In genomic region chr6:1230689-1231605, GRCh38 we compare ENCODE assay signal across 1 cellular context.
A peak's percentile ranks its signal among the peaks of the same experiment; 100 is the strongest.
TF ChIP-seq lines count a peak whose summit lies in the region.

No MANE protein-coding gene starts in this region.

TF ChIP-seq in HepG2, 621 proteins besides CTCF, POLR2A, EP300 and RAD21 (continued from another document and continues in another):
- peak in 1 of 2 experiments; percentile 65; a peak in 2 of 4 replicates for TF ChIP-seq HMGXB4 (CRISPR knock-in tag; IDR thresholded peaks at IDR 0.05; ENCODE audit: borderline replicate concordance in 1 of 2, low read depth in 1 of 2)
- TF ChIP-seq, protein P1, sequence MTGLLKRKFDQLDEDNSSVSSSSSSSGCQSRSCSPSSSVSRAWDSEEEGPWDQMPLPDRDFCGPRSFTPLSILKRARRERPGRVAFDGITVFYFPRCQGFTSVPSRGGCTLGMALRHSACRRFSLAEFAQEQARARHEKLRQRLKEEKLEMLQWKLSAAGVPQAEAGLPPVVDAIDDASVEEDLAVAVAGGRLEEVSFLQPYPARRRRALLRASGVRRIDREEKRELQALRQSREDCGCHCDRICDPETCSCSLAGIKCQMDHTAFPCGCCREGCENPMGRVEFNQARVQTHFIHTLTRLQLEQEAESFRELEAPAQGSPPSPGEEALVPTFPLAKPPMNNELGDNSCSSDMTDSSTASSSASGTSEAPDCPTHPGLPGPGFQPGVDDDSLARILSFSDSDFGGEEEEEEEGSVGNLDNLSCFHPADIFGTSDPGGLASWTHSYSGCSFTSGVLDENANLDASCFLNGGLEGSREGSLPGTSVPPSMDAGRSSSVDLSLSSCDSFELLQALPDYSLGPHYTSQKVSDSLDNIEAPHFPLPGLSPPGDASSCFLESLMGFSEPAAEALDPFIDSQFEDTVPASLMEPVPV (CRISPR knock-in tag; IDR thresholded peaks at IDR 0.05): peak; percentile 67; the same call in 1 of the 2 replicates
- TF ChIP-seq ZNF614 (CRISPR knock-in tag; IDR thresholded peaks at IDR 0.05; ENCODE audit: borderline replicate concordance): peak; percentile 73; the same call in 1 of the 2 replicates
- peak; percentile 97 to 100 for TF ChIP-seq ATF4 (CRISPR knock-in tag; IDR thresholded peaks at IDR 0.05)
- TF ChIP-seq MIXL1 (CRISPR knock-in tag; IDR thresholded peaks at IDR 0.05): peak; percentile 60
- TF ChIP-seq, protein P2, sequence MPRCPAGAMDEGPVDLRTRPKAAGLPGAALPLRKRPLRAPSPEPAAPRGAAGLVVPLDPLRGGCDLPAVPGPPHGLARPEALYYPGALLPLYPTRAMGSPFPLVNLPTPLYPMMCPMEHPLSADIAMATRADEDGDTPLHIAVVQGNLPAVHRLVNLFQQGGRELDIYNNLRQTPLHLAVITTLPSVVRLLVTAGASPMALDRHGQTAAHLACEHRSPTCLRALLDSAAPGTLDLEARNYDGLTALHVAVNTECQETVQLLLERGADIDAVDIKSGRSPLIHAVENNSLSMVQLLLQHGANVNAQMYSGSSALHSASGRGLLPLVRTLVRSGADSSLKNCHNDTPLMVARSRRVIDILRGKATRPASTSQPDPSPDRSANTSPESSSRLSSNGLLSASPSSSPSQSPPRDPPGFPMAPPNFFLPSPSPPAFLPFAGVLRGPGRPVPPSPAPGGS (CRISPR knock-in tag; IDR thresholded peaks at IDR 0.05): peak; percentile 48; the same call in 1 of the 2 replicates
- peak; percentile 80 for TF ChIP-seq DPF2 (CRISPR knock-in tag; IDR thresholded peaks at IDR 0.05; ENCODE audit: borderline replicate concordance, low read depth)
- no peak for TF ChIP-seq REXO4 (CRISPR knock-in tag; IDR thresholded peaks at IDR 0.05; ENCODE audit: borderline replicate concordance)
- TF ChIP-seq TFDP2 (CRISPR knock-in tag; IDR thresholded peaks at IDR 0.05): peak; percentile 49; the same call in 1 of the 2 replicates
- TF ChIP-seq SNAI1 (CRISPR knock-in tag; IDR thresholded peaks at IDR 0.05; ENCODE audit: borderline replicate concordance): peak; percentile 85; the same call in 1 of the 2 replicates
- TF ChIP-seq, protein P3, sequence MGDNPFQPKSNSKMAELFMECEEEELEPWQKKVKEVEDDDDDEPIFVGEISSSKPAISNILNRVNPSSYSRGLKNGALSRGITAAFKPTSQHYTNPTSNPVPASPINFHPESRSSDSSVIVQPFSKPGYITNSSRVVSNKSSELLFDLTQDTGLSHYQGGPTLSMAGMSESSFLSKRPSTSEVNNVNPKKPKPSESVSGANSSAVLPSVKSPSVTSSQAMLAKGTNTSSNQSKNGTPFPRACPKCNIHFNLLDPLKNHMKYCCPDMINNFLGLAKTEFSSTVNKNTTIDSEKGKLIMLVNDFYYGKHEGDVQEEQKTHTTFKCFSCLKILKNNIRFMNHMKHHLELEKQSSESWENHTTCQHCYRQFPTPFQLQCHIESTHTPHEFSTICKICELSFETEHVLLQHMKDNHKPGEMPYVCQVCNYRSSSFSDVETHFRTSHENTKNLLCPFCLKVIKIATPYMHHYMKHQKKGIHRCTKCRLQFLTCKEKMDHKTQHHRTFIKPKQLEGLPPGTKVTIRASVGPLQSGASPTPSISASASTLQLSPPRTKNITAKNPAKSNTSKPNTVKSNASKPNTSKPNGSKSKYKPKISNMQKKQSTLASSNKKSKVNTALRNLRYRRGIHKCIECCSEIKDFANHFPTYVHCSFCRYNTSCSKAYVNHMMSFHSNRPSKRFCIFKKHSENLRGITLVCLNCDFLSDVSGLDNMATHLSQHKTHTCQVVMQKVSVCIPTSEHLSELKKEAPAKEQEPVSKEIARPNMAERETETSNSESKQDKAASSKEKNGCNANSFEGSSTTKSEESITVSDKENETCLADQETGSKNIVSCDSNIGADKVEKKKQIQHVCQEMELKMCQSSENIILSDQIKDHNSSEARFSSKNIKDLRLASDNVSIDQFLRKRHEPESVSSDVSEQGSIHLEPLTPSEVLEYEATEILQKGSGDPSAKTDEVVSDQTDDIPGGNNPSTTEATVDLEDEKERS (CRISPR knock-in tag; IDR thresholded peaks at IDR 0.05): peak; percentile 78
- peak; percentile 2; the same call in 1 of the 2 replicates for TF ChIP-seq TBX2 (CRISPR knock-in tag; IDR thresholded peaks at IDR 0.05; ENCODE audit: borderline replicate concordance)
- TF ChIP-seq IRX3 (CRISPR knock-in tag; IDR thresholded peaks at IDR 0.05; ENCODE audit: borderline replicate concordance, low read depth): peak; percentile 66; the same call in 1 of the 2 replicates
- TF ChIP-seq DNMT1 (CRISPR knock-in tag; IDR thresholded peaks at IDR 0.05): no peak
- TF ChIP-seq, protein P4, sequence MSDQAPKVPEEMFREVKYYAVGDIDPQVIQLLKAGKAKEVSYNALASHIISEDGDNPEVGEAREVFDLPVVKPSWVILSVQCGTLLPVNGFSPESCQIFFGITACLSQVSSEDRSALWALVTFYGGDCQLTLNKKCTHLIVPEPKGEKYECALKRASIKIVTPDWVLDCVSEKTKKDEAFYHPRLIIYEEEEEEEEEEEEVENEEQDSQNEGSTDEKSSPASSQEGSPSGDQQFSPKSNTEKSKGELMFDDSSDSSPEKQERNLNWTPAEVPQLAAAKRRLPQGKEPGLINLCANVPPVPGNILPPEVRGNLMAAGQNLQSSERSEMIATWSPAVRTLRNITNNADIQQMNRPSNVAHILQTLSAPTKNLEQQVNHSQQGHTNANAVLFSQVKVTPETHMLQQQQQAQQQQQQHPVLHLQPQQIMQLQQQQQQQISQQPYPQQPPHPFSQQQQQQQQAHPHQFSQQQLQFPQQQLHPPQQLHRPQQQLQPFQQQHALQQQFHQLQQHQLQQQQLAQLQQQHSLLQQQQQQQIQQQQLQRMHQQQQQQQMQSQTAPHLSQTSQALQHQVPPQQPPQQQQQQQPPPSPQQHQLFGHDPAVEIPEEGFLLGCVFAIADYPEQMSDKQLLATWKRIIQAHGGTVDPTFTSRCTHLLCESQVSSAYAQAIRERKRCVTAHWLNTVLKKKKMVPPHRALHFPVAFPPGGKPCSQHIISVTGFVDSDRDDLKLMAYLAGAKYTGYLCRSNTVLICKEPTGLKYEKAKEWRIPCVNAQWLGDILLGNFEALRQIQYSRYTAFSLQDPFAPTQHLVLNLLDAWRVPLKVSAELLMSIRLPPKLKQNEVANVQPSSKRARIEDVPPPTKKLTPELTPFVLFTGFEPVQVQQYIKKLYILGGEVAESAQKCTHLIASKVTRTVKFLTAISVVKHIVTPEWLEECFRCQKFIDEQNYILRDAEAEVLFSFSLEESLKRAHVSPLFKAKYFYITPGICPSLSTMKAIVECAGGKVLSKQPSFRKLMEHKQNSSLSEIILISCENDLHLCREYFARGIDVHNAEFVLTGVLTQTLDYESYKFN (CRISPR knock-in tag; conservative IDR thresholded peaks at IDR 0.05): peak; percentile 97
- TF ChIP-seq, protein P5, sequence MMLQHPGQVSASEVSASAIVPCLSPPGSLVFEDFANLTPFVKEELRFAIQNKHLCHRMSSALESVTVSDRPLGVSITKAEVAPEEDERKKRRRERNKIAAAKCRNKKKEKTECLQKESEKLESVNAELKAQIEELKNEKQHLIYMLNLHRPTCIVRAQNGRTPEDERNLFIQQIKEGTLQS (CRISPR knock-in tag; IDR thresholded peaks at IDR 0.05): peak; percentile 83
- TF ChIP-seq, protein P6, sequence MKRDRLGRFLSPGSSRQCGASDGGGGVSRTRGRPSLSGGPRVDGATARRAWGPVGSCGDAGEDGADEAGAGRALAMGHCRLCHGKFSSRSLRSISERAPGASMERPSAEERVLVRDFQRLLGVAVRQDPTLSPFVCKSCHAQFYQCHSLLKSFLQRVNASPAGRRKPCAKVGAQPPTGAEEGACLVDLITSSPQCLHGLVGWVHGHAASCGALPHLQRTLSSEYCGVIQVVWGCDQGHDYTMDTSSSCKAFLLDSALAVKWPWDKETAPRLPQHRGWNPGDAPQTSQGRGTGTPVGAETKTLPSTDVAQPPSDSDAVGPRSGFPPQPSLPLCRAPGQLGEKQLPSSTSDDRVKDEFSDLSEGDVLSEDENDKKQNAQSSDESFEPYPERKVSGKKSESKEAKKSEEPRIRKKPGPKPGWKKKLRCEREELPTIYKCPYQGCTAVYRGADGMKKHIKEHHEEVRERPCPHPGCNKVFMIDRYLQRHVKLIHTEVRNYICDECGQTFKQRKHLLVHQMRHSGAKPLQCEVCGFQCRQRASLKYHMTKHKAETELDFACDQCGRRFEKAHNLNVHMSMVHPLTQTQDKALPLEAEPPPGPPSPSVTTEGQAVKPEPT (CRISPR knock-in tag; IDR thresholded peaks at IDR 0.05; ENCODE audit: low read depth): peak; percentile 69; the same call in 1 of the 2 replicates
- 0 out of 2 replicates have a peak, but pooled peaks have one; percentile 85 for TF ChIP-seq SSRP1 (CRISPR knock-in tag; IDR thresholded peaks at IDR 0.05)
- TF ChIP-seq GRHL1 (CRISPR knock-in tag; conservative IDR thresholded peaks at IDR 0.05): no peak
- peak; percentile 83 for TF ChIP-seq CREM (IDR thresholded peaks at IDR 0.05)
- no peak for TF ChIP-seq CREM (CRISPR knock-in tag; IDR thresholded peaks at IDR 0.05)
- 0 out of 2 replicates have a peak, but pooled peaks have one; percentile 36 for TF ChIP-seq ZBTB10 (CRISPR knock-in tag; IDR thresholded peaks at IDR 0.05; ENCODE audit: borderline replicate concordance)
- TF ChIP-seq ELF1 (CRISPR knock-in tag; IDR thresholded peaks at IDR 0.05): no peak
- TF ChIP-seq SALL2 (CRISPR knock-in tag; IDR thresholded peaks at IDR 0.05): peak; percentile 69; the same call in 1 of the 2 replicates
